In the genomic region with DNA sequence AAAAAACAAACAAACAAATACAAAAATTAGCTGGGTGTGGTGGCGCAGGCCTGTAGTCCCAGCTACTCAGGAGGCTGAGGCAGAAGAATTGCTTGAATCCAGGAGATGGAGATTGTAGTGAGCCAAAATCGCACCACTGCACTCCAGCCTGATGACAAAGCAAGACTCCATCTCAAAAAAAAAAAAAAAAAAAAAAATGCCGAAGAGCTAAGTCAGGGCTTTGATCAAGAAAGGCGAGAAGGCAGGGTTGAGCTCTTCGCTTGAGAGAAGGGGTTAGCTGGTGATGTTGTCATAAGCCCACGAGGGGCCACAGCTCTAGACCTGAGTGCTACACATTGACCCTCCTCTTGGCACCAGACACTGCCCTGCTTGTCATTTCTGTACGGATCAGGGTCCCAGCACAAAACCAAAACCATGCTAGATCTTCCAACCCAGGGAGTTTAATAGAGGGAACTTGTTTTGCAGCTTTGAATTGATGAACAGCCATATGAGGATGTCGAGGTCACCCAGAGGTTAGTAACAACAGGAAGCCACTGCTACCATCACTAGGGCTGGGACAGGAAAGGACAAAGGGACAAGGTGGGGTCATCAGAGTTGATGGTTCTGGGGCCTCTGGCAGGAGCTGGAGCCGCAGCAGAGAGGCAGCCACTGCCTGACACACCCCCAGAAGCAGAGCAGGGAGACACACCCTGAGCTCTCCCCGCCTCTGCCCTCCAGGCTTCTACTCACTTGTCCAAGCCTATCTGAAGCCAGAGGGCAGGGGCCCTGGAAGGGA, we compare ENCODE assay signal across 1 cellular context.
A peak's percentile ranks its signal among the peaks of the same experiment; 100 is the strongest.
TF ChIP-seq lines count a peak whose summit lies in the region.

No MANE protein-coding gene starts in this region.

TF ChIP-seq in HepG2, 621 proteins besides CTCF, POLR2A, EP300 and RAD21 (continued from another document and continues in another):
- TF ChIP-seq, protein P1, sequence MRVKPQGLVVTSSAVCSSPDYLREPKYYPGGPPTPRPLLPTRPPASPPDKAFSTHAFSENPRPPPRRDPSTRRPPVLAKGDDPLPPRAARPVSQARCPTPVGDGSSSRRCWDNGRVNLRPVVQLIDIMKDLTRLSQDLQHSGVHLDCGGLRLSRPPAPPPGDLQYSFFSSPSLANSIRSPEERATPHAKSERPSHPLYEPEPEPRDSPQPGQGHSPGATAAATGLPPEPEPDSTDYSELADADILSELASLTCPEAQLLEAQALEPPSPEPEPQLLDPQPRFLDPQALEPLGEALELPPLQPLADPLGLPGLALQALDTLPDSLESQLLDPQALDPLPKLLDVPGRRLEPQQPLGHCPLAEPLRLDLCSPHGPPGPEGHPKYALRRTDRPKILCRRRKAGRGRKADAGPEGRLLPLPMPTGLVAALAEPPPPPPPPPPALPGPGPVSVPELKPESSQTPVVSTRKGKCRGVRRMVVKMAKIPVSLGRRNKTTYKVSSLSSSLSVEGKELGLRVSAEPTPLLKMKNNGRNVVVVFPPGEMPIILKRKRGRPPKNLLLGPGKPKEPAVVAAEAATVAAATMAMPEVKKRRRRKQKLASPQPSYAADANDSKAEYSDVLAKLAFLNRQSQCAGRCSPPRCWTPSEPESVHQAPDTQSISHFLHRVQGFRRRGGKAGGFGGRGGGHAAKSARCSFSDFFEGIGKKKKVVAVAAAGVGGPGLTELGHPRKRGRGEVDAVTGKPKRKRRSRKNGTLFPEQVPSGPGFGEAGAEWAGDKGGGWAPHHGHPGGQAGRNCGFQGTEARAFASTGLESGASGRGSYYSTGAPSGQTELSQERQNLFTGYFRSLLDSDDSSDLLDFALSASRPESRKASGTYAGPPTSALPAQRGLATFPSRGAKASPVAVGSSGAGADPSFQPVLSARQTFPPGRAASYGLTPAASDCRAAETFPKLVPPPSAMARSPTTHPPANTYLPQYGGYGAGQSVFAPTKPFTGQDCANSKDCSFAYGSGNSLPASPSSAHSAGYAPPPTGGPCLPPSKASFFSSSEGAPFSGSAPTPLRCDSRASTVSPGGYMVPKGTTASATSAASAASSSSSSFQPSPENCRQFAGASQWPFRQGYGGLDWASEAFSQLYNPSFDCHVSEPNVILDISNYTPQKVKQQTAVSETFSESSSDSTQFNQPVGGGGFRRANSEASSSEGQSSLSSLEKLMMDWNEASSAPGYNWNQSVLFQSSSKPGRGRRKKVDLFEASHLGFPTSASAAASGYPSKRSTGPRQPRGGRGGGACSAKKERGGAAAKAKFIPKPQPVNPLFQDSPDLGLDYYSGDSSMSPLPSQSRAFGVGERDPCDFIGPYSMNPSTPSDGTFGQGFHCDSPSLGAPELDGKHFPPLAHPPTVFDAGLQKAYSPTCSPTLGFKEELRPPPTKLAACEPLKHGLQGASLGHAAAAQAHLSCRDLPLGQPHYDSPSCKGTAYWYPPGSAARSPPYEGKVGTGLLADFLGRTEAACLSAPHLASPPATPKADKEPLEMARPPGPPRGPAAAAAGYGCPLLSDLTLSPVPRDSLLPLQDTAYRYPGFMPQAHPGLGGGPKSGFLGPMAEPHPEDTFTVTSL (CRISPR knock-in tag; IDR thresholded peaks at IDR 0.05; ENCODE audit: borderline replicate concordance): 0 out of 2 replicates have a peak, but pooled peaks have one; percentile 23
- TF ChIP-seq ZNF20 (CRISPR knock-in tag; IDR thresholded peaks at IDR 0.05) (no peak), SNAPC2 (CRISPR knock-in tag; IDR thresholded peaks at IDR 0.05) (no peak), ZNF552 (CRISPR knock-in tag; IDR thresholded peaks at IDR 0.05; ENCODE audit: borderline replicate concordance) (peak; percentile 76; the same call in 1 of the 2 replicates), MAFG (CRISPR knock-in tag; IDR thresholded peaks at IDR 0.05) (no peak), ZHX1 (CRISPR knock-in tag; IDR thresholded peaks at IDR 0.05; ENCODE audit: low read depth) (no peak), ZNF207 (IDR thresholded peaks at IDR 0.05; ENCODE audit: borderline replicate concordance) (no peak), KDM5B (CRISPR knock-in tag; IDR thresholded peaks at IDR 0.05; ENCODE audit: borderline replicate concordance) (no peak), CHD2 (IDR thresholded peaks at IDR 0.05; ENCODE audit: low read depth, low read length) (no peak), NFYB (CRISPR knock-in tag; IDR thresholded peaks at IDR 0.05) (no peak), XRCC5 (optimal IDR thresholded peaks at IDR 0.05; ENCODE audit: low read length) (no peak), RFX3 (CRISPR knock-in tag; IDR thresholded peaks at IDR 0.05) (no peak), JDP2 (CRISPR knock-in tag; IDR thresholded peaks at IDR 0.05; ENCODE audit: borderline replicate concordance) (no peak), E2F2 (CRISPR knock-in tag; IDR thresholded peaks at IDR 0.05; ENCODE audit: borderline replicate concordance) (0 out of 2 replicates have a peak, but pooled peaks have one; percentile 22), ZNF850 (CRISPR knock-in tag; conservative IDR thresholded peaks at IDR 0.05) (no peak), SAP130 (CRISPR knock-in tag; IDR thresholded peaks at IDR 0.05; ENCODE audit: low read depth) (peak; percentile 59), FOSL2 (CRISPR knock-in tag; IDR thresholded peaks at IDR 0.05) (no peak), BRD4 (CRISPR knock-in tag; IDR thresholded peaks at IDR 0.05) (no peak), HOXA3 (CRISPR knock-in tag; IDR thresholded peaks at IDR 0.05) (no peak), FOXA1 (IDR thresholded peaks at IDR 0.05) (no peak), FOXA1 (CRISPR knock-in tag; IDR thresholded peaks at IDR 0.05) (no peak), KAT8 (CRISPR knock-in tag; IDR thresholded peaks at IDR 0.05) (no peak), ZBTB25 (CRISPR knock-in tag; IDR thresholded peaks at IDR 0.05) (no peak), GZF1 (CRISPR knock-in tag; IDR thresholded peaks at IDR 0.05) (0 out of 2 replicates have a peak, but pooled peaks have one; percentile 41), MYPOP (CRISPR knock-in tag; IDR thresholded peaks at IDR 0.05) (no peak), BCL3 (CRISPR knock-in tag; IDR thresholded peaks at IDR 0.05) (no peak), ZNF746 (CRISPR knock-in tag; IDR thresholded peaks at IDR 0.05) (no peak), ATRX (CRISPR knock-in tag; IDR thresholded peaks at IDR 0.05; ENCODE audit: borderline replicate concordance) (no peak), FOXO1 (CRISPR knock-in tag; IDR thresholded peaks at IDR 0.05) (peak; percentile 67; the same call in 1 of the 2 replicates), ZNF335 (CRISPR knock-in tag; IDR thresholded peaks at IDR 0.05) (no peak), IKZF4 (CRISPR knock-in tag; IDR thresholded peaks at IDR 0.05; ENCODE audit: borderline replicate concordance, low read depth, not compliant biosample characterization) (no peak), ZNF430 (CRISPR knock-in tag; IDR thresholded peaks at IDR 0.05) (no peak)
- TF ChIP-seq, protein P2, sequence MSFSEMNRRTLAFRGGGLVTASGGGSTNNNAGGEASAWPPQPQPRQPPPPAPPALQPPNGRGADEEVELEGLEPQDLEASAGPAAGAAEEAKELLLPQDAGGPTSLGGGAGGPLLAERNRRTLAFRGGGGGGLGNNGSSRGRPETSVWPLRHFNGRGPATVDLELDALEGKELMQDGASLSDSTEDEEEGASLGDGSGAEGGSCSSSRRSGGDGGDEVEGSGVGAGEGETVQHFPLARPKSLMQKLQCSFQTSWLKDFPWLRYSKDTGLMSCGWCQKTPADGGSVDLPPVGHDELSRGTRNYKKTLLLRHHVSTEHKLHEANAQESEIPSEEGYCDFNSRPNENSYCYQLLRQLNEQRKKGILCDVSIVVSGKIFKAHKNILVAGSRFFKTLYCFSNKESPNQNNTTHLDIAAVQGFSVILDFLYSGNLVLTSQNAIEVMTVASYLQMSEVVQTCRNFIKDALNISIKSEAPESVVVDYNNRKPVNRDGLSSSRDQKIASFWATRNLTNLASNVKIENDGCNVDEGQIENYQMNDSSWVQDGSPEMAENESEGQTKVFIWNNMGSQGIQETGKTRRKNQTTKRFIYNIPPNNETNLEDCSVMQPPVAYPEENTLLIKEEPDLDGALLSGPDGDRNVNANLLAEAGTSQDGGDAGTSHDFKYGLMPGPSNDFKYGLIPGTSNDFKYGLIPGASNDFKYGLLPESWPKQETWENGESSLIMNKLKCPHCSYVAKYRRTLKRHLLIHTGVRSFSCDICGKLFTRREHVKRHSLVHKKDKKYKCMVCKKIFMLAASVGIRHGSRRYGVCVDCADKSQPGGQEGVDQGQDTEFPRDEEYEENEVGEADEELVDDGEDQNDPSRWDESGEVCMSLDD (CRISPR knock-in tag; IDR thresholded peaks at IDR 0.05; ENCODE audit: borderline replicate concordance): no peak
- TF ChIP-seq, protein P3, sequence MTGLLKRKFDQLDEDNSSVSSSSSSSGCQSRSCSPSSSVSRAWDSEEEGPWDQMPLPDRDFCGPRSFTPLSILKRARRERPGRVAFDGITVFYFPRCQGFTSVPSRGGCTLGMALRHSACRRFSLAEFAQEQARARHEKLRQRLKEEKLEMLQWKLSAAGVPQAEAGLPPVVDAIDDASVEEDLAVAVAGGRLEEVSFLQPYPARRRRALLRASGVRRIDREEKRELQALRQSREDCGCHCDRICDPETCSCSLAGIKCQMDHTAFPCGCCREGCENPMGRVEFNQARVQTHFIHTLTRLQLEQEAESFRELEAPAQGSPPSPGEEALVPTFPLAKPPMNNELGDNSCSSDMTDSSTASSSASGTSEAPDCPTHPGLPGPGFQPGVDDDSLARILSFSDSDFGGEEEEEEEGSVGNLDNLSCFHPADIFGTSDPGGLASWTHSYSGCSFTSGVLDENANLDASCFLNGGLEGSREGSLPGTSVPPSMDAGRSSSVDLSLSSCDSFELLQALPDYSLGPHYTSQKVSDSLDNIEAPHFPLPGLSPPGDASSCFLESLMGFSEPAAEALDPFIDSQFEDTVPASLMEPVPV (CRISPR knock-in tag; IDR thresholded peaks at IDR 0.05): no peak
- TF ChIP-seq, protein P4, sequence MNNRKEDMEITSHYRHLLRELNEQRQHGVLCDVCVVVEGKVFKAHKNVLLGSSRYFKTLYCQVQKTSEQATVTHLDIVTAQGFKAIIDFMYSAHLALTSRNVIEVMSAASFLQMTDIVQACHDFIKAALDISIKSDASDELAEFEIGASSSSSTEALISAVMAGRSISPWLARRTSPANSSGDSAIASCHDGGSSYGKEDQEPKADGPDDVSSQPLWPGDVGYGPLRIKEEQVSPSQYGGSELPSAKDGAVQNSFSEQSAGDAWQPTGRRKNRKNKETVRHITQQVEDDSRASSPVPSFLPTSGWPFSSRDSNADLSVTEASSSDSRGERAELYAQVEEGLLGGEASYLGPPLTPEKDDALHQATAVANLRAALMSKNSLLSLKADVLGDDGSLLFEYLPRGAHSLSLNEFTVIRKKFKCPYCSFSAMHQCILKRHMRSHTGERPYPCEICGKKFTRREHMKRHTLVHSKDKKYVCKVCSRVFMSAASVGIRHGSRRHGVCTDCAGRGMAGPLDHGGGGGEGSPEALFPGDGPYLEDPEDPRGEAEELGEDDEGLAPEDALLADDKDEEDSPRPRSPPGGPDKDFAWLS (CRISPR knock-in tag; IDR thresholded peaks at IDR 0.05; ENCODE audit: borderline replicate concordance): 0 out of 2 replicates have a peak, but pooled peaks have one; percentile 26
